Comparison of ENCODE assay signal across 8 cellular contexts in genomic region chr10:110067960-110068770, GRCh38.
A peak's percentile ranks its signal among the peaks of the same experiment; 100 is the strongest.
DNase-seq lines count a peak whose midpoint lies in the region; ATAC-seq and TF ChIP-seq lines count a peak whose summit lies in the region.

No MANE protein-coding gene starts in this region.

- H3K27me3 ChIP-seq in mucosa of stomach (ENCODE audit: control insufficient read depth, insufficient read depth, low read length) (no peaks in the 10 kb centered on the region), dorsolateral prefrontal cortex (no peaks in the 10 kb centered on the region)

- intact Hi-C loops in dorsolateral prefrontal cortex (cut with DNase I): no loop called here

- H3K27ac ChIP-seq in dorsolateral prefrontal cortex: peak overlapping the region in 15 of 59 donors; percentile 8 to 59 (median 25)

- H3K36me3 Mint-ChIP-seq in activated naive CD8-positive, alpha-beta T cell treated with anti-CD3 and anti-CD28 coated beads, Interleukin-2, amount 10 ng/mL, durations not matched to agents 7 days and 5 days: peaks cover 6% of the 10 kb centered on the region

- peaks cover 49% of the 10 kb centered on the region for H3K4me1 ChIP-seq in mucosa of stomach (ENCODE audit: control insufficient read depth, insufficient read depth, low read length)

- in situ Hi-C loops in GM13976 (cut with MboI; ENCODE audit: low sequenced_read_pairs, unreplicated experiment): no loop called here

- ATAC-seq in GM21825 (IDR thresholded peaks at IDR 0.05; ENCODE audit: unreplicated experiment): peak; percentile 60
- ATAC-seq in activated naive CD8-positive, alpha-beta T cell treated with anti-CD3 and anti-CD28 coated beads, Interleukin-2, amount 10 ng/mL, durations not matched to agents 7 days and 5 days (ENCODE audit: low read depth): peak; percentile 93

- H3K9me3 Mint-ChIP-seq in activated naive CD8-positive, alpha-beta T cell treated with anti-CD3 and anti-CD28 coated beads, Interleukin-2, amount 10 ng/mL, durations not matched to agents 7 days and 5 days: no peaks in the 10 kb centered on the region

- H3K4me3 Mint-ChIP-seq in activated naive CD8-positive, alpha-beta T cell treated with anti-CD3 and anti-CD28 coated beads, Interleukin-2, amount 10 ng/mL, durations not matched to agents 7 days and 5 days: peak overlapping the region; percentile 77

- peak overlapping the region; percentile 1 for H3K4me3 ChIP-seq in mucosa of stomach (ENCODE audit: low read length)
- no peak overlapping the region for H3K4me3 ChIP-seq in dorsolateral prefrontal cortex

- H3K4me1 Mint-ChIP-seq in activated naive CD8-positive, alpha-beta T cell treated with anti-CD3 and anti-CD28 coated beads, Interleukin-2, amount 10 ng/mL, durations not matched to agents 7 days and 5 days: peaks cover 67% of the 10 kb centered on the region

- no peak overlapping the region for H3K9ac ChIP-seq in mucosa of stomach (ENCODE audit: low read length)

- H3K36me3 ChIP-seq in mucosa of stomach (ENCODE audit: control insufficient read depth, insufficient read depth, low read length): no peaks in the 10 kb centered on the region

- TF ChIP-seq CTCF in GM13976 (IDR thresholded peaks at IDR 0.05; ENCODE audit: borderline replicate concordance, control extremely low read depth, extremely low read depth, insufficient read depth, missing control alignments) (no peak), dorsolateral prefrontal cortex (IDR thresholded peaks at IDR 0.05 in 54 of 56, conservative IDR thresholded peaks at IDR 0.05 in 2 of 56; ENCODE audit: low read depth in 1 of 56, partially characterized antibody in 56 of 56) (no peak)

- DNase-seq in GM13976 (ENCODE audit: low spot score) (peak; percentile 32), Kasumi-1 (lab: John Stamatoyannopoulos, UW) (peak; percentile 93 to 94), epidermal melanocyte (ENCODE audit: insufficient read length, low spot score) (no peak), dorsolateral prefrontal cortex (no peak), HT-29 (ENCODE audit: low spot score) (no peak)
- DNase-seq in activated naive CD8-positive, alpha-beta T cell treated with anti-CD3 and anti-CD28 coated beads, Interleukin-2, amount 10 ng/mL, durations not matched to agents 7 days and 5 days: no peak

- peak overlapping the region; percentile 88 for H3K27ac Mint-ChIP-seq in activated naive CD8-positive, alpha-beta T cell treated with anti-CD3 and anti-CD28 coated beads, Interleukin-2, amount 10 ng/mL, durations not matched to agents 7 days and 5 days

- H3K9me3 ChIP-seq in mucosa of stomach (ENCODE audit: control insufficient read depth, low read length): no peaks in the 10 kb centered on the region

- POLR2A ChIA-PET in activated naive CD8-positive, alpha-beta T cell treated with anti-CD3 and anti-CD28 coated beads, Interleukin-2, amount 10 ng/mL, durations not matched to agents 7 days and 5 days (lab: Charles Lee): interaction anchor here (0.7 to 4.7 kb wide), 6 partner anchors 9 to 237 kb away, joined by 3 to 49 read pairs (median 5); partner anchors contain the start of gene ADD3

- H3K27me3 Mint-ChIP-seq in activated naive CD8-positive, alpha-beta T cell treated with anti-CD3 and anti-CD28 coated beads, Interleukin-2, amount 10 ng/mL, durations not matched to agents 7 days and 5 days: no peaks in the 10 kb centered on the region

Comparison
In these comparisons a context has a peak if more than half of its experiments do, and no peak if none do; other contexts are left out.
1. DNase-seq: peak in GM13976 (single experiment) and Kasumi-1 (2 of 2); none in activated naive CD8-positive, alpha-beta T cell treated with anti-CD3 and anti-CD28 coated beads, Interleukin-2, amount 10 ng/mL, durations not matched to agents 7 days and 5 days (single experiment), epidermal melanocyte (single experiment), dorsolateral prefrontal cortex (0 of 10) and HT-29 (single experiment).